In genomic region chr12:131445184-131445974, GRCh38 we compare ENCODE assay signal across 1 cellular context.
TF ChIP-seq lines count a peak whose summit lies in the region.

No MANE protein-coding gene starts in this region.

TF ChIP-seq in GM23338, 12 proteins besides CTCF, POLR2A, EP300 and RAD21 (continued from another document):
- no peak for TF ChIP-seq ZNF462 (CRISPR knock-in tag; IDR thresholded peaks at IDR 0.05)
- TF ChIP-seq EZH2 (IDR thresholded peaks at IDR 0.05; ENCODE audit: low read depth, unreplicated experiment), result no peak
- no peak for TF ChIP-seq ZNF331 (CRISPR knock-in tag; IDR thresholded peaks at IDR 0.05; ENCODE audit: low read depth)
- TF ChIP-seq STAT1 (IDR thresholded peaks at IDR 0.05; ENCODE audit: unreplicated experiment), result no peak
- no peak for TF ChIP-seq CREB1 (CRISPR knock-in tag; IDR thresholded peaks at IDR 0.05; ENCODE audit: low read depth)
- TF ChIP-seq JUNB (IDR thresholded peaks at IDR 0.05; ENCODE audit: unreplicated experiment), result no peak
- TF ChIP-seq, protein P1, sequence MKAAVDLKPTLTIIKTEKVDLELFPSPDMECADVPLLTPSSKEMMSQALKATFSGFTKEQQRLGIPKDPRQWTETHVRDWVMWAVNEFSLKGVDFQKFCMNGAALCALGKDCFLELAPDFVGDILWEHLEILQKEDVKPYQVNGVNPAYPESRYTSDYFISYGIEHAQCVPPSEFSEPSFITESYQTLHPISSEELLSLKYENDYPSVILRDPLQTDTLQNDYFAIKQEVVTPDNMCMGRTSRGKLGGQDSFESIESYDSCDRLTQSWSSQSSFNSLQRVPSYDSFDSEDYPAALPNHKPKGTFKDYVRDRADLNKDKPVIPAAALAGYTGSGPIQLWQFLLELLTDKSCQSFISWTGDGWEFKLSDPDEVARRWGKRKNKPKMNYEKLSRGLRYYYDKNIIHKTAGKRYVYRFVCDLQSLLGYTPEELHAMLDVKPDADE (IDR thresholded peaks at IDR 0.05), result no peak
- TF ChIP-seq, protein P2, sequence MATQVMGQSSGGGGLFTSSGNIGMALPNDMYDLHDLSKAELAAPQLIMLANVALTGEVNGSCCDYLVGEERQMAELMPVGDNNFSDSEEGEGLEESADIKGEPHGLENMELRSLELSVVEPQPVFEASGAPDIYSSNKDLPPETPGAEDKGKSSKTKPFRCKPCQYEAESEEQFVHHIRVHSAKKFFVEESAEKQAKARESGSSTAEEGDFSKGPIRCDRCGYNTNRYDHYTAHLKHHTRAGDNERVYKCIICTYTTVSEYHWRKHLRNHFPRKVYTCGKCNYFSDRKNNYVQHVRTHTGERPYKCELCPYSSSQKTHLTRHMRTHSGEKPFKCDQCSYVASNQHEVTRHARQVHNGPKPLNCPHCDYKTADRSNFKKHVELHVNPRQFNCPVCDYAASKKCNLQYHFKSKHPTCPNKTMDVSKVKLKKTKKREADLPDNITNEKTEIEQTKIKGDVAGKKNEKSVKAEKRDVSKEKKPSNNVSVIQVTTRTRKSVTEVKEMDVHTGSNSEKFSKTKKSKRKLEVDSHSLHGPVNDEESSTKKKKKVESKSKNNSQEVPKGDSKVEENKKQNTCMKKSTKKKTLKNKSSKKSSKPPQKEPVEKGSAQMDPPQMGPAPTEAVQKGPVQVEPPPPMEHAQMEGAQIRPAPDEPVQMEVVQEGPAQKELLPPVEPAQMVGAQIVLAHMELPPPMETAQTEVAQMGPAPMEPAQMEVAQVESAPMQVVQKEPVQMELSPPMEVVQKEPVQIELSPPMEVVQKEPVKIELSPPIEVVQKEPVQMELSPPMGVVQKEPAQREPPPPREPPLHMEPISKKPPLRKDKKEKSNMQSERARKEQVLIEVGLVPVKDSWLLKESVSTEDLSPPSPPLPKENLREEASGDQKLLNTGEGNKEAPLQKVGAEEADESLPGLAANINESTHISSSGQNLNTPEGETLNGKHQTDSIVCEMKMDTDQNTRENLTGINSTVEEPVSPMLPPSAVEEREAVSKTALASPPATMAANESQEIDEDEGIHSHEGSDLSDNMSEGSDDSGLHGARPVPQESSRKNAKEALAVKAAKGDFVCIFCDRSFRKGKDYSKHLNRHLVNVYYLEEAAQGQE (IDR thresholded peaks at IDR 0.05; ENCODE audit: unreplicated experiment), result no peak
- no peak for TF ChIP-seq ZNF114 (CRISPR knock-in tag; IDR thresholded peaks at IDR 0.05)
